Comparison of ENCODE assay signal across 32 cellular contexts in genomic region chr11:68664141-68664540, GRCh38. TPM values are rescaled to one million over a fixed set of nuclear protein-coding genes. Genes with fewer than 3 reads are reported as not detected.
"Had no signal": no experiment of that assay in that cellular context is flagged by ENCODE, and none has a peak within 500 bp of the region (broad histone marks: within the 10 kb centered on the region; RNA-seq: fewer than 3 reads in every experiment).

No MANE protein-coding gene starts in this region.

- H3K4me1 Mint-ChIP-seq: activated CD4-positive, alpha-beta T cell treated with anti-CD3 and anti-CD28 coated beads for 36 hours; activated CD4-positive, alpha-beta T cell treated with anti-CD3 and anti-CD28 coated beads, Interleukin-2, amount 10 ng/mL, durations not matched to agents 24 days and 14 days; activated CD8-positive, alpha-beta memory T cell treated with anti-CD3 and anti-CD28 coated beads, Interleukin-2, amount 10 ng/mL, durations not matched to agents 7 days and 5 days; activated naive CD4-positive, alpha-beta T cell treated with anti-CD3 and anti-CD28 coated beads, Interleukin-2, amount 10 ng/mL, durations not matched to agents 7 days and 5 days; activated naive CD8-positive, alpha-beta T cell treated with anti-CD3 and anti-CD28 coated beads, Interleukin-2, amount 10 ng/mL, durations not matched to agents 7 days and 5 days; T-cell; T-helper 17 cell had no signal

- DNase-seq: activated CD4-positive, alpha-beta memory T cell treated with anti-CD3 and anti-CD28 coated beads for 36 hours; activated CD4-positive, alpha-beta T cell treated with anti-CD3 and anti-CD28 coated beads for 36 hours; activated CD4-positive, alpha-beta T cell treated with anti-CD3 and anti-CD28 coated beads, Interleukin-2, amount 10 ng/mL, durations not matched to agents 24 days and 14 days; activated CD4-positive, CD25-positive, alpha-beta regulatory T cell; activated CD4-positive, CD25-positive, alpha-beta regulatory T cell treated with anti-CD3 and anti-CD28 coated beads, Interleukin-2, amount 50 U/mL, for 72 hours; activated CD8-positive, alpha-beta memory T cell treated with anti-CD3 and anti-CD28 coated beads, Interleukin-2, amount 10 ng/mL, durations not matched to agents 7 days and 5 days; activated CD8-positive, alpha-beta memory T cell treated with anti-CD3 and anti-CD28 coated beads, Interleukin-2, amount 50 U/mL, for 4 hours; activated CD8-positive, alpha-beta T cell treated with anti-CD3 and anti-CD28 coated beads, Interleukin-2, amount 10 ng/mL, durations not matched to agents 7 days and 5 days; activated gamma-delta T cell; activated naive CD4-positive, alpha-beta T cell; activated naive CD4-positive, alpha-beta T cell treated with anti-CD3 and anti-CD28 coated beads, Interleukin-2, amount 10 ng/mL, durations not matched to agents 7 days and 5 days; activated naive CD8-positive, alpha-beta T cell treated with anti-CD3 and anti-CD28 coated beads, Interleukin-2, amount 10 ng/mL, durations not matched to agents 7 days and 5 days; activated T-cell treated with anti-CD3 and anti-CD28 coated beads, Interleukin-2, amount 50 U/mL, for 24 hours; activated T-cell treated with anti-CD3 and anti-CD28 coated beads, Interleukin-2, amount 50 U/mL, for 72 hours; anterior cingulate cortex; brain microvascular endothelial cell; caudate nucleus; cortex of kidney; dermis blood vessel endothelial cell; effector CD4-positive, alpha-beta T cell; effector memory CD8-positive, alpha-beta T cell; erythroblast; foreskin keratinocyte; gastrocnemius medialis; glutamatergic neuron; T-cell; T-helper 17 cell; T1000 had no signal

- H3K36me3 ChIP-seq: brain microvascular endothelial cell, esophagus muscularis mucosa, gastrocnemius medialis, heart left ventricle had no signal

- H3K27ac ChIP-seq: brain microvascular endothelial cell, esophagus muscularis mucosa, foreskin keratinocyte, gastrocnemius medialis, heart left ventricle had no signal

- ATAC-seq: activated CD4-positive, alpha-beta T cell treated with anti-CD3 and anti-CD28 coated beads for 36 hours; activated CD8-positive, alpha-beta memory T cell treated with anti-CD3 and anti-CD28 coated beads, Interleukin-2, amount 10 ng/mL, durations not matched to agents 7 days and 5 days; activated CD8-positive, alpha-beta T cell treated with anti-CD3 and anti-CD28 coated beads, Interleukin-2, amount 10 ng/mL, durations not matched to agents 7 days and 5 days; activated naive CD4-positive, alpha-beta T cell treated with anti-CD3 and anti-CD28 coated beads, Interleukin-2, amount 50 U/mL, for 72 hours; activated T-cell treated with anti-CD3 and anti-CD28 coated beads, Interleukin-2, amount 50 U/mL, for 72 hours; effector memory CD8-positive, alpha-beta T cell; foreskin keratinocyte; gastrocnemius medialis; heart left ventricle; T-cell; T-helper 17 cell had no signal

- H3K27ac Mint-ChIP-seq: activated CD4-positive, alpha-beta memory T cell treated with anti-CD3 and anti-CD28 coated beads for 36 hours; activated CD4-positive, alpha-beta T cell treated with anti-CD3 and anti-CD28 coated beads for 36 hours; activated CD4-positive, alpha-beta T cell treated with anti-CD3 and anti-CD28 coated beads, Interleukin-2, amount 10 ng/mL, durations not matched to agents 24 days and 14 days; activated CD8-positive, alpha-beta memory T cell treated with anti-CD3 and anti-CD28 coated beads, Interleukin-2, amount 10 ng/mL, durations not matched to agents 7 days and 5 days; activated CD8-positive, alpha-beta T cell treated with anti-CD3 and anti-CD28 coated beads, Interleukin-2, amount 10 ng/mL, durations not matched to agents 7 days and 5 days; activated naive CD4-positive, alpha-beta T cell treated with anti-CD3 and anti-CD28 coated beads, Interleukin-2, amount 10 ng/mL, durations not matched to agents 7 days and 5 days; activated naive CD4-positive, alpha-beta T cell treated with anti-CD3 and anti-CD28 coated beads, Interleukin-2, amount 50 U/mL, for 72 hours; activated naive CD8-positive, alpha-beta T cell treated with anti-CD3 and anti-CD28 coated beads, Interleukin-2, amount 10 ng/mL, durations not matched to agents 7 days and 5 days; activated T-cell treated with anti-CD3 and anti-CD28 coated beads, Interleukin-2, amount 50 U/mL, for 24 hours; activated T-cell treated with anti-CD3 and anti-CD28 coated beads, Interleukin-2, amount 50 U/mL, for 72 hours; effector memory CD8-positive, alpha-beta T cell; T-cell; T-helper 17 cell; T-helper 2 cell treated with Interferon-gamma antibody and Interleukin-4, amounts not matched to agents 5 μg/mL and 100 μg/mL, for 36 hours had no signal

- H3K27me3 Mint-ChIP-seq: activated CD4-positive, alpha-beta T cell treated with anti-CD3 and anti-CD28 coated beads, Interleukin-2, amount 10 ng/mL, durations not matched to agents 24 days and 14 days; activated CD8-positive, alpha-beta memory T cell treated with anti-CD3 and anti-CD28 coated beads, Interleukin-2, amount 10 ng/mL, durations not matched to agents 7 days and 5 days; activated naive CD8-positive, alpha-beta T cell treated with anti-CD3 and anti-CD28 coated beads, Interleukin-2, amount 10 ng/mL, durations not matched to agents 7 days and 5 days had no signal

- H3K36me3 Mint-ChIP-seq: activated CD4-positive, alpha-beta memory T cell treated with anti-CD3 and anti-CD28 coated beads for 36 hours; activated CD8-positive, alpha-beta memory T cell treated with anti-CD3 and anti-CD28 coated beads, Interleukin-2, amount 10 ng/mL, durations not matched to agents 7 days and 5 days; activated naive CD4-positive, alpha-beta T cell treated with anti-CD3 and anti-CD28 coated beads, Interleukin-2, amount 10 ng/mL, durations not matched to agents 7 days and 5 days; activated naive CD4-positive, alpha-beta T cell treated with anti-CD3 and anti-CD28 coated beads, Interleukin-2, amount 50 U/mL, for 72 hours; activated naive CD8-positive, alpha-beta T cell treated with anti-CD3 and anti-CD28 coated beads, Interleukin-2, amount 10 ng/mL, durations not matched to agents 7 days and 5 days; T-cell had no signal

- H3K9me3 ChIP-seq: esophagus muscularis mucosa, gastrocnemius medialis, heart left ventricle had no signal

- H3K4me3 ChIP-seq: esophagus muscularis mucosa, gastrocnemius medialis, heart left ventricle had no signal

- H3K4me3 Mint-ChIP-seq: activated CD4-positive, alpha-beta memory T cell treated with anti-CD3 and anti-CD28 coated beads for 36 hours; activated CD4-positive, alpha-beta T cell treated with anti-CD3 and anti-CD28 coated beads for 36 hours; activated CD4-positive, alpha-beta T cell treated with anti-CD3 and anti-CD28 coated beads, Interleukin-2, amount 10 ng/mL, durations not matched to agents 24 days and 14 days; activated CD8-positive, alpha-beta memory T cell treated with anti-CD3 and anti-CD28 coated beads, Interleukin-2, amount 10 ng/mL, durations not matched to agents 7 days and 5 days; activated CD8-positive, alpha-beta T cell treated with anti-CD3 and anti-CD28 coated beads, Interleukin-2, amount 10 ng/mL, durations not matched to agents 7 days and 5 days; activated naive CD4-positive, alpha-beta T cell treated with anti-CD3 and anti-CD28 coated beads, Interleukin-2, amount 10 ng/mL, durations not matched to agents 7 days and 5 days; activated naive CD8-positive, alpha-beta T cell treated with anti-CD3 and anti-CD28 coated beads, Interleukin-2, amount 10 ng/mL, durations not matched to agents 7 days and 5 days; activated T-cell treated with anti-CD3 and anti-CD28 coated beads, Interleukin-2, amount 50 U/mL, for 24 hours; activated T-cell treated with anti-CD3 and anti-CD28 coated beads, Interleukin-2, amount 50 U/mL, for 72 hours; effector memory CD8-positive, alpha-beta T cell; T-cell; T-helper 17 cell; T-helper 2 cell treated with Interferon-gamma antibody and Interleukin-4, amounts not matched to agents 5 μg/mL and 100 μg/mL, for 36 hours had no signal

- H3K4me1 ChIP-seq: foreskin keratinocyte had no signal

- H3K9me3 Mint-ChIP-seq: activated CD4-positive, alpha-beta memory T cell treated with anti-CD3 and anti-CD28 coated beads for 36 hours; activated CD4-positive, alpha-beta T cell treated with anti-CD3 and anti-CD28 coated beads, Interleukin-2, amount 10 ng/mL, durations not matched to agents 24 days and 14 days; activated naive CD4-positive, alpha-beta T cell treated with anti-CD3 and anti-CD28 coated beads, Interleukin-2, amount 10 ng/mL, durations not matched to agents 7 days and 5 days; activated naive CD4-positive, alpha-beta T cell treated with anti-CD3 and anti-CD28 coated beads, Interleukin-2, amount 50 U/mL, for 72 hours; activated naive CD8-positive, alpha-beta T cell treated with anti-CD3 and anti-CD28 coated beads, Interleukin-2, amount 10 ng/mL, durations not matched to agents 7 days and 5 days; activated T-cell treated with anti-CD3 and anti-CD28 coated beads, Interleukin-2, amount 50 U/mL, for 24 hours; activated T-cell treated with anti-CD3 and anti-CD28 coated beads, Interleukin-2, amount 50 U/mL, for 72 hours; effector memory CD8-positive, alpha-beta T cell; T-cell; T-helper 2 cell treated with Interferon-gamma antibody and Interleukin-4, amounts not matched to agents 5 μg/mL and 100 μg/mL, for 36 hours had no signal

RNA-seq across cellular contexts. Expression of gene GAL, which starts 20.2 kb away (rescaled TPM):
- total RNA-seq: activated CD8-positive, alpha-beta memory T cell treated with anti-CD3 and anti-CD28 coated beads, Interleukin-2, amount 10 ng/mL, durations not matched to agents 7 days and 5 days; activated CD8-positive, alpha-beta T cell treated with anti-CD3 and anti-CD28 coated beads, Interleukin-2, amount 10 ng/mL, durations not matched to agents 7 days and 5 days; activated naive CD8-positive, alpha-beta T cell treated with anti-CD3 and anti-CD28 coated beads, Interleukin-2, amount 10 ng/mL, durations not matched to agents 7 days and 5 days; gastrocnemius medialis; T-helper 17 cell had no signal
